27 cellular contexts compared by ENCODE assay signal in the genomic region with DNA sequence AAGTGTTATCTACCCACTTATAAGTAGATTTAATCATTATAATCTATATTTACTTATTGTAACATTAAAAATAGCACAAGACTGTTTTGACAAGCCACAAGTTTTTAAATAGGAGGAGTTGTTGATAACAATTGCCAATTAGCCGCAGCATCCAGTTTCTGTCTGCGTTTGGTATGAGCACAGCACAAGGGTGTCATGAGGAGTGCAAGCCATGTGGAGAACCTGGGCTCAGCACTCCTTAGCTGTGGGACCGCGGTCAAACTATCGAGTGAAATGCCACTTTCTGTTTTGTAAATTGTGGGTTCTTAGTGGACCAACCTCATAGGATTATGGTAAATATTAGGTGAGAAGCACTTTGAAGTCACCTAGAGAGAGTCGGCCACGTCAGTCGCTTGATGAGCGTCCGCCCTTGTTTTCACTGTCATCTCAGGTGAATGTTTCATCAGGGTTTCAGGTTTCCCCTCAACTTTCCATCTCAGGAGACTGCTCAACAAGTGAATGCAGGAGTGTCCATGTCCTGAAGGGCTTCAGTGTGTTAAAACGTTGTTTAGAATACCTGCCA.
A peak's percentile ranks its signal among the peaks of the same experiment; 100 is the strongest.
DNase-seq lines count a peak whose midpoint lies in the region; ATAC-seq, FAIRE-seq and TF ChIP-seq lines count a peak whose summit lies in the region.
"Had no signal": no experiment of that assay in that cellular context is flagged by ENCODE, and none has a peak within 500 bp of the region (broad histone marks: within the 10 kb centered on the region; RNA-seq: fewer than 3 reads in every experiment).

No MANE protein-coding gene starts in this region.

- no peak overlapping the region for H3K4me3 Mint-ChIP-seq in GM23338
- no peak overlapping the region for H3K4me3 Mint-ChIP-seq in CD4-positive, alpha-beta memory T cell
- H3K4me3 Mint-ChIP-seq: activated CD8-positive, alpha-beta T cell treated with anti-CD3 and anti-CD28 coated beads for 36 hours; memory B cell; nephron progenitor cell; stimulated activated naive B cell treated with anti-CD40 and anti-IgM and Interleukin-4, amounts not matched to agents 10 μg/mL and 1 μg/mL and 100 μg/mL, for 72 hours had no signal

- H3K9me3 ChIP-seq in heart left ventricle (no peaks in the 10 kb centered on the region), mammary epithelial cell (replicated peaks; ENCODE audit: insufficient read depth, low read length) (no peaks in the 10 kb centered on the region)
- H3K9me3 ChIP-seq in CD4-positive, alpha-beta memory T cell (ENCODE audit: control insufficient read depth in 1 of 2, low read length in 2 of 2): no peaks in the 10 kb centered on the region
- H3K9me3 ChIP-seq: BLaER1 treated with 17β-estradiol and CSF1 and Interleukin-3, amounts not matched to agents 10 nM and 100 nM; Caco-2; gastrocnemius medialis; upper lobe of left lung had no signal

- no peaks in the 10 kb centered on the region for H4K20me1 ChIP-seq in GM23338 (replicated peaks; ENCODE audit: insufficient read depth)
- H4K20me1 ChIP-seq in mammary epithelial cell (ENCODE audit: insufficient read depth, low read length): no peaks in the 10 kb centered on the region
- H4K20me1 ChIP-seq: BLaER1 treated with 17β-estradiol and CSF1 and Interleukin-3, amounts not matched to agents 10 nM and 100 nM had no signal

- CTCF ChIA-PET in CD4-positive, alpha-beta memory T cell (lab: Charles Lee; ENCODE audit: partially characterized antibody): no interaction called here
- CTCF ChIA-PET in mammary epithelial cell (lab: Charles Lee; ENCODE audit: low non-redundant PET): no interaction called here

- H3K27me3 Mint-ChIP-seq in GM23338 (ENCODE audit: insufficient read depth, low read depth, poor library complexity): peaks cover 2% of the 10 kb centered on the region
- H3K27me3 Mint-ChIP-seq in CD4-positive, alpha-beta memory T cell: no peaks in the 10 kb centered on the region
- H3K27me3 Mint-ChIP-seq: activated CD8-positive, alpha-beta T cell treated with anti-CD3 and anti-CD28 coated beads for 36 hours; memory B cell; stimulated activated naive B cell treated with anti-CD40 and anti-IgM and Interleukin-4, amounts not matched to agents 10 μg/mL and 1 μg/mL and 100 μg/mL, for 72 hours had no signal

- dilution Hi-C loops in mammary epithelial cell (cut with HindIII; ENCODE audit: low sequenced_read_pairs): no loop called here

- no peak for TF ChIP-seq POLR2A in heart left ventricle (IDR thresholded peaks at IDR 0.05)

- no peaks in the 10 kb centered on the region for H3K9me2 ChIP-seq in GM23338 (ENCODE audit: insufficient read depth)

- H3K36me3 Mint-ChIP-seq in GM23338 (ENCODE audit: low read depth): no peaks in the 10 kb centered on the region
- peaks cover 11 to 19% of the 10 kb centered on the region in 2 donors for H3K36me3 Mint-ChIP-seq in CD4-positive, alpha-beta memory T cell

- no peaks in the 10 kb centered on the region for H3K27me3 ChIP-seq in GM23338 (ENCODE audit: insufficient read depth)
- H3K27me3 ChIP-seq in heart left ventricle: no peaks in the 10 kb centered on the region
- H3K27me3 ChIP-seq in CD4-positive, alpha-beta memory T cell (ENCODE audit: insufficient read depth, low read length): no peaks in the 10 kb centered on the region
- H3K27me3 ChIP-seq in mammary epithelial cell (ENCODE audit: insufficient read depth, low read length): no peaks in the 10 kb centered on the region
- H3K27me3 ChIP-seq: BLaER1 treated with 17β-estradiol and CSF1 and Interleukin-3, amounts not matched to agents 10 nM and 100 nM; brain microvascular endothelial cell; dorsolateral prefrontal cortex; gastrocnemius medialis; hepatocyte; upper lobe of left lung had no signal

- WGBS in heart left ventricle, 4 donors: 74 to 80% (median 78%) methylated on average over 11 of the region's 11 CpGs
- 93% methylated on average over 11 of the region's 11 CpGs for WGBS in mammary epithelial cell (ENCODE audit: low coverage, missing lambda C conversion rate)

- peak overlapping the region; percentile 80; the same call in 1 of the 2 replicates for H3K27ac Mint-ChIP-seq in GM23338
- no peak overlapping the region for H3K27ac Mint-ChIP-seq in CD4-positive, alpha-beta memory T cell
- H3K27ac Mint-ChIP-seq: activated CD8-positive, alpha-beta T cell treated with anti-CD3 and anti-CD28 coated beads for 36 hours; memory B cell; nephron progenitor cell; stimulated activated naive B cell treated with anti-CD40 and anti-IgM and Interleukin-4, amounts not matched to agents 10 μg/mL and 1 μg/mL and 100 μg/mL, for 72 hours had no signal

- no peaks in the 10 kb centered on the region for H3K9me3 Mint-ChIP-seq in GM23338
- H3K9me3 Mint-ChIP-seq in CD4-positive, alpha-beta memory T cell: peaks cover 0 to 3% (median 0%) of the 10 kb centered on the region in 8 donors
- H3K9me3 Mint-ChIP-seq: activated CD8-positive, alpha-beta T cell treated with anti-CD3 and anti-CD28 coated beads for 36 hours; memory B cell; nephron progenitor cell; stimulated activated naive B cell treated with anti-CD40 and anti-IgM and Interleukin-4, amounts not matched to agents 10 μg/mL and 1 μg/mL and 100 μg/mL, for 72 hours had no signal

- in situ Hi-C loops in mammary epithelial cell (cut with MboI; ENCODE audit: low sequenced_read_pairs in 2 of 2): no loop called here

- DNase-seq in D721Med (ENCODE audit: insufficient read length, low spot score): no peak
- no peak for DNase-seq in GM23338 (ENCODE audit: low spot score)
- DNase-seq in NCI-H510A treated with DMSO at 0.1 percent for 48 hours (lab: John Stamatoyannopoulos, UW): peak; percentile 97
- no peak for DNase-seq in heart left ventricle
- no peak for DNase-seq in CD4-positive, alpha-beta memory T cell
- DNase-seq in mammary epithelial cell: no peak
- DNase-seq in activated T-cell treated with anti-CD3 and anti-CD28 coated beads, Interleukin-2, amount 50 U/mL, for 48 hours: no peak
- no peak for DNase-seq in activated effector memory CD4-positive, alpha-beta T cell treated with Interleukin-2 at 50 U/mL for 16 hours
- DNase-seq: activated CD8-positive, alpha-beta memory T cell treated with anti-CD3 and anti-CD28 coated beads, Interleukin-2, amount 50 U/mL, for 48 hours; activated CD8-positive, alpha-beta T cell treated with anti-CD3 and anti-CD28 coated beads for 36 hours; activated naive CD4-positive, alpha-beta T cell treated with anti-CD3 and anti-CD28 coated beads, Interleukin-2, amount 50 U/mL, for 16 hours; brain microvascular endothelial cell; Caco-2; dorsolateral prefrontal cortex; gastrocnemius medialis; GOT3; KBM-7; NCI-H1105 treated with DMSO at 0.1 percent for 48 hours; NCI-H69; nephron progenitor cell; SIG-M5; stimulated activated naive B cell treated with anti-CD40 and anti-IgM and Interleukin-4, amounts not matched to agents 10 μg/mL and 1 μg/mL and 100 μg/mL, for 72 hours; upper lobe of left lung had no signal

- H3K4me1 Mint-ChIP-seq in GM23338: peaks cover 8% of the 10 kb centered on the region; the same call in 1 of the 3 replicates
- peaks cover 0 to 5% (median 4%) of the 10 kb centered on the region in 4 donors for H3K4me1 Mint-ChIP-seq in CD4-positive, alpha-beta memory T cell
- H3K4me1 Mint-ChIP-seq: memory B cell; stimulated activated naive B cell treated with anti-CD40 and anti-IgM and Interleukin-4, amounts not matched to agents 10 μg/mL and 1 μg/mL and 100 μg/mL, for 72 hours had no signal

- H3K79me2 ChIP-seq in GM23338 (replicated peaks; ENCODE audit: insufficient read depth): no peaks in the 10 kb centered on the region
- H3K79me2 ChIP-seq in mammary epithelial cell (ENCODE audit: insufficient read depth, low read length): no peaks in the 10 kb centered on the region
- H3K79me2 ChIP-seq: hepatocyte had no signal

- no TSS peak for BruUV-seq in mammary epithelial cell (replicated peaks; lab: Mats Ljungman, UMichigan)

- ATAC-seq in GM23338 (peak; percentile 51; the same call in 2 of the 3 replicates), heart left ventricle (peak in 3 of 4 donors; percentile 70 to 80 (median 74))
- ATAC-seq: activated CD8-positive, alpha-beta T cell treated with anti-CD3 and anti-CD28 coated beads for 36 hours; stimulated activated naive B cell treated with anti-CD40 and anti-IgM and Interleukin-4, amounts not matched to agents 10 μg/mL and 1 μg/mL and 100 μg/mL, for 72 hours had no signal

- intact Hi-C loops in heart left ventricle (cut with DNase I): loop anchor here in 4 of 10 donors (10.0 kb wide), 3 partner anchors 237 to 583 kb away; no protein-coding TSS in a partner anchor
- intact Hi-C loops in CD4-positive, alpha-beta memory T cell (cut with micrococcal nuclease): loop anchor here (10.0 kb wide), 1 partner anchor 237 kb away; no protein-coding TSS in a partner anchor
- intact Hi-C loops in mammary epithelial cell (cut with micrococcal nuclease): loop anchor here (10.0 kb wide), 3 partner anchors 153 to 1363 kb away; no protein-coding TSS in a partner anchor

- no peak overlapping the region for H3K27ac ChIP-seq in GM23338 (ENCODE audit: low read depth)
- H3K27ac ChIP-seq in heart left ventricle: no peak overlapping the region
- no peak overlapping the region for H3K27ac ChIP-seq in CD4-positive, alpha-beta memory T cell (ENCODE audit: low read depth, low read length)
- no peak overlapping the region for H3K27ac ChIP-seq in mammary epithelial cell (ENCODE audit: insufficient read depth, low read depth, low read length)
- H3K27ac ChIP-seq: BLaER1 treated with 17β-estradiol and CSF1 and Interleukin-3, amounts not matched to agents 10 nM and 100 nM; brain microvascular endothelial cell; dorsolateral prefrontal cortex; gastrocnemius medialis; hepatocyte; HL-60; upper lobe of left lung had no signal

- H3K4me1 ChIP-seq in GM23338 (ENCODE audit: insufficient read depth) (no peaks in the 10 kb centered on the region), heart left ventricle (peaks cover 0 to 11% (median 0%) of the 10 kb centered on the region in 12 donors), mammary epithelial cell (ENCODE audit: insufficient read depth, low read length) (no peaks in the 10 kb centered on the region)
- H3K4me1 ChIP-seq in CD4-positive, alpha-beta memory T cell (ENCODE audit: insufficient read depth, low read length): no peaks in the 10 kb centered on the region
- H3K4me1 ChIP-seq: Caco-2, gastrocnemius medialis, upper lobe of left lung had no signal

- POLR2A ChIA-PET in CD4-positive, alpha-beta memory T cell (lab: Charles Lee; ENCODE audit: partially characterized antibody): no interaction called here

- FAIRE-seq in D721Med (lab: Jason Lieb, UNC): peak; percentile 85

- H2AFZ ChIP-seq in GM23338 (no peak overlapping the region), mammary epithelial cell (ENCODE audit: low read depth, low read length) (no peak overlapping the region)
- H2AFZ ChIP-seq: hepatocyte had no signal

- H3F3A ChIP-seq in GM23338 (replicated peaks; ENCODE audit: low read depth): no peaks in the 10 kb centered on the region

- no peaks in the 10 kb centered on the region for H3K36me3 ChIP-seq in GM23338 (ENCODE audit: insufficient read depth)
- H3K36me3 ChIP-seq in heart left ventricle: peaks cover 0 to 22% (median 7%) of the 10 kb centered on the region in 9 donors
- H3K36me3 ChIP-seq in CD4-positive, alpha-beta memory T cell (ENCODE audit: insufficient read depth, low read length): peaks cover 5% of the 10 kb centered on the region
- peaks cover 2% of the 10 kb centered on the region for H3K36me3 ChIP-seq in mammary epithelial cell (ENCODE audit: insufficient read depth, low read length)
- H3K36me3 ChIP-seq: brain microvascular endothelial cell had no signal

- TF ChIP-seq CTCF in D721Med (IDR thresholded peaks at IDR 0.05; ENCODE audit: insufficient read depth, missing control alignments) (no peak), GM23338 (conservative IDR thresholded peaks at IDR 0.05; ENCODE audit: low read depth in 2 of 2) (no peak), heart left ventricle (IDR thresholded peaks at IDR 0.05) (no peak), mammary epithelial cell (conservative IDR thresholded peaks at IDR 0.05 in 1 of 2, IDR thresholded peaks at IDR 0.05 in 1 of 2; ENCODE audit: extremely low read depth in 1 of 2, insufficient read depth in 1 of 2, low read depth in 1 of 2, low read length in 2 of 2) (no peak)

- H3K9ac ChIP-seq in mammary epithelial cell (ENCODE audit: insufficient read depth, low read length): no peak overlapping the region
- H3K9ac ChIP-seq: BLaER1 treated with 17β-estradiol and CSF1 and Interleukin-3, amounts not matched to agents 10 nM and 100 nM had no signal

- H3K4me3 ChIP-seq in GM23338 (no peak overlapping the region), heart left ventricle (no peak overlapping the region), mammary epithelial cell (replicated peaks in 1 of 3; ENCODE audit: insufficient read depth in 1 of 3, low read depth in 2 of 3, low read length in 3 of 3) (no peak overlapping the region)
- no peak overlapping the region for H3K4me3 ChIP-seq in CD4-positive, alpha-beta memory T cell (ENCODE audit: low read length in 2 of 2)
- H3K4me3 ChIP-seq: BLaER1 treated with 17β-estradiol and CSF1 and Interleukin-3, amounts not matched to agents 10 nM and 100 nM; dorsolateral prefrontal cortex; gastrocnemius medialis; hepatocyte; upper lobe of left lung had no signal

- no peak overlapping the region for H3K4me2 ChIP-seq in GM23338
- H3K4me2 ChIP-seq in mammary epithelial cell (ENCODE audit: insufficient read depth, low read depth, low read length): no peak overlapping the region
- H3K4me2 ChIP-seq: BLaER1 treated with 17β-estradiol and CSF1 and Interleukin-3, amounts not matched to agents 10 nM and 100 nM; hepatocyte had no signal
